In genomic region chr13:73416093-73416492, GRCh38 we compare ENCODE assay signal across 26 cellular contexts.
DNase-seq lines count a peak whose midpoint lies in the region; ATAC-seq, FAIRE-seq and TF ChIP-seq lines count a peak whose summit lies in the region.
"Had no signal": no experiment of that assay in that cellular context is flagged by ENCODE, and none has a peak within 500 bp of the region (broad histone marks: within the 10 kb centered on the region; RNA-seq: fewer than 3 reads in every experiment).

No MANE protein-coding gene starts in this region.

- H3K9me3 ChIP-seq in A673 (ENCODE audit: low read depth, low read length, poor library complexity, severe bottlenecking): no peaks in the 10 kb centered on the region
- H3K9me3 ChIP-seq: ovary, sigmoid colon, tibial nerve had no signal

- no peaks in the 10 kb centered on the region for H3K79me1 ChIP-seq in mesendoderm (ENCODE audit: low read length)

- no peak overlapping the region for H3K23ac ChIP-seq in mesendoderm (ENCODE audit: low read length)

- no CpG with 5 or more reads among the region's 1 CpG for WGBS in mesendoderm (ENCODE audit: extremely low coverage, insufficient coverage, low lambda C conversion rate)

- FAIRE-seq in GM19239 (lab: Jason Lieb, UNC): no peak
- FAIRE-seq: A204.1, GM12891 had no signal

- no peak overlapping the region for H3K18ac ChIP-seq in mesendoderm (ENCODE audit: low read length)

- H2BK5ac ChIP-seq in mesendoderm (ENCODE audit: low read length): peak overlapping the region; percentile 21

- CTCF ChIA-PET in A673 (lab: Charles Lee): no interaction called here

- peak overlapping the region; percentile 39 for H3K27ac Mint-ChIP-seq in chondrocyte (ENCODE audit: unreplicated experiment)
- no peak overlapping the region for H3K27ac Mint-ChIP-seq in stimulated activated memory B cell treated with anti-CD40 and anti-IgM and Interleukin-4, amounts not matched to agents 10 μg/mL and 1 μg/mL and 100 μg/mL, for 72 hours

- H3K27ac ChIP-seq in A673 (ENCODE audit: low read depth, low read length, poor library complexity, severe bottlenecking): no peak overlapping the region
- no peak overlapping the region for H3K27ac ChIP-seq in mesendoderm (ENCODE audit: low read depth, low read length)
- H3K27ac ChIP-seq: ovary, sigmoid colon, tibial nerve had no signal

- H3K9ac ChIP-seq in mesendoderm (ENCODE audit: low read length): no peak overlapping the region

- peak; percentile 14 for DNase-seq in A673 (ENCODE audit: low spot score)
- peak; percentile 58 for DNase-seq in HT-29 (ENCODE audit: low spot score)
- DNase-seq in chondrocyte (ENCODE audit: low spot score): no peak
- peak; percentile 40 for DNase-seq in mesendoderm
- no peak for DNase-seq in UCSD-AML1 (lab: John Stamatoyannopoulos, UW; ENCODE audit: unreplicated experiment)
- DNase-seq in GM19239 (ENCODE audit: insufficient read length, low spot score): no peak
- DNase-seq: activated CD4-positive, alpha-beta T cell treated with anti-CD3 and anti-CD28 coated beads, Interleukin-2, amount 50 U/mL, for 1 hour; activated gamma-delta T cell; amniotic stem cell; C1 segment of cervical spinal cord; effector CD8-positive, alpha-beta T cell; GF-D8; glutamatergic neuron; KBM-7; NCI-H1105; OCI-M1; ovary; SHP77 treated with DMSO at 0.1 percent for 48 hours; sigmoid colon; stimulated activated CD4-positive, alpha-beta T cell treated with anti-CD3 and anti-CD28 coated beads, Interleukin-1b, Interleukin-23, amount 100 ng/mL, for 48 hours; stimulated activated naive CD8-positive, alpha-beta T cell treated with anti-CD3 and anti-CD28 coated beads, Interleukin-15, Interleukin-2, amounts not matched to agents 100 U/mL and 50 U/mL, for 24 hours had no signal

- H3K36me3 ChIP-seq in A673 (ENCODE audit: insufficient read depth, low read length, poor library complexity, severe bottlenecking) (no peaks in the 10 kb centered on the region), mesendoderm (ENCODE audit: control insufficient read depth, insufficient read depth, low read length) (no peaks in the 10 kb centered on the region)
- H3K36me3 ChIP-seq: ovary, sigmoid colon, tibial nerve had no signal

- H3K4ac ChIP-seq in mesendoderm (ENCODE audit: low read depth, low read length): no peak overlapping the region

- no peaks in the 10 kb centered on the region for H3K36me3 Mint-ChIP-seq in chondrocyte (ENCODE audit: low read depth)
- no peaks in the 10 kb centered on the region for H3K36me3 Mint-ChIP-seq in stimulated activated memory B cell treated with anti-CD40 and anti-IgM and Interleukin-4, amounts not matched to agents 10 μg/mL and 1 μg/mL and 100 μg/mL, for 72 hours

- no peak overlapping the region for H3K4me2 ChIP-seq in mesendoderm (ENCODE audit: low read length)

- no peak for ATAC-seq in GM19397 (IDR thresholded peaks at IDR 0.05; ENCODE audit: unreplicated experiment)
- ATAC-seq in stimulated activated memory B cell treated with anti-CD40 and anti-IgM and Interleukin-4, amounts not matched to agents 10 μg/mL and 1 μg/mL and 100 μg/mL, for 72 hours: no peak
- ATAC-seq: stimulated activated naive CD8-positive, alpha-beta T cell treated with anti-CD3 and anti-CD28 coated beads, Interleukin-15, Interleukin-2, amounts not matched to agents 100 U/mL and 50 U/mL, for 24 hours had no signal

- peaks cover 11% of the 10 kb centered on the region for H3K4me1 Mint-ChIP-seq in chondrocyte (ENCODE audit: low read depth)
- H3K4me1 Mint-ChIP-seq in stimulated activated memory B cell treated with anti-CD40 and anti-IgM and Interleukin-4, amounts not matched to agents 10 μg/mL and 1 μg/mL and 100 μg/mL, for 72 hours: no peaks in the 10 kb centered on the region

- no peak for TF ChIP-seq CTCF in A673 (conservative IDR thresholded peaks at IDR 0.05; ENCODE audit: low read depth, low read length)
- no peak for TF ChIP-seq CTCF in chondrocyte (IDR thresholded peaks at IDR 0.05)

- H4K5ac ChIP-seq in mesendoderm (ENCODE audit: low read length): no peak overlapping the region

- no peak overlapping the region for H2BK120ac ChIP-seq in mesendoderm (ENCODE audit: low read depth, low read length)

- H3K4me3 ChIP-seq in A673 (ENCODE audit: low read depth, low read length, poor library complexity, severe bottlenecking) (no peak overlapping the region), mesendoderm (ENCODE audit: low read length) (no peak overlapping the region)
- H3K4me3 ChIP-seq: ovary, sigmoid colon, tibial nerve had no signal

- no TSS peak for BruUV-seq in A673 (replicated peaks; lab: Mats Ljungman, UMichigan)

- H3K56ac ChIP-seq in mesendoderm (ENCODE audit: low read length): no peak overlapping the region

- no peaks in the 10 kb centered on the region for H3K9me3 Mint-ChIP-seq in chondrocyte (ENCODE audit: low read depth)
- peaks cover 4% of the 10 kb centered on the region for H3K9me3 Mint-ChIP-seq in stimulated activated memory B cell treated with anti-CD40 and anti-IgM and Interleukin-4, amounts not matched to agents 10 μg/mL and 1 μg/mL and 100 μg/mL, for 72 hours

- no peak overlapping the region for H3K4me3 Mint-ChIP-seq in chondrocyte (ENCODE audit: unreplicated experiment)
- no peak overlapping the region for H3K4me3 Mint-ChIP-seq in stimulated activated memory B cell treated with anti-CD40 and anti-IgM and Interleukin-4, amounts not matched to agents 10 μg/mL and 1 μg/mL and 100 μg/mL, for 72 hours

- no peak overlapping the region for H2AK5ac ChIP-seq in mesendoderm (ENCODE audit: low read length)

- no peak overlapping the region for H4K8ac ChIP-seq in mesendoderm (ENCODE audit: low read depth, low read length)

- H3K27me3 Mint-ChIP-seq in chondrocyte (ENCODE audit: low read depth): no peaks in the 10 kb centered on the region
- no peaks in the 10 kb centered on the region for H3K27me3 Mint-ChIP-seq in stimulated activated memory B cell treated with anti-CD40 and anti-IgM and Interleukin-4, amounts not matched to agents 10 μg/mL and 1 μg/mL and 100 μg/mL, for 72 hours

- POLR2A ChIA-PET in A673 (lab: Charles Lee; ENCODE audit: low non-redundant PET): no interaction called here

- H3K4me1 ChIP-seq in A673 (ENCODE audit: insufficient read depth, low read length, poor library complexity, severe bottlenecking) (no peaks in the 10 kb centered on the region), mesendoderm (ENCODE audit: control insufficient read depth, low read depth, low read length) (no peaks in the 10 kb centered on the region)
- H3K4me1 ChIP-seq: sigmoid colon, tibial nerve had no signal

- H3K27me3 ChIP-seq in A673 (replicated peaks; ENCODE audit: insufficient read depth, low read depth, low read length, poor library complexity) (no peaks in the 10 kb centered on the region), mesendoderm (ENCODE audit: insufficient read depth, low read length, poor library complexity) (no peaks in the 10 kb centered on the region)
- H3K27me3 ChIP-seq: ovary, sigmoid colon, tibial nerve had no signal

- intact Hi-C loops in A673 (cut with micrococcal nuclease; ENCODE audit: unreplicated experiment): loop anchor here (10.0 kb wide), 1 partner anchor 289 kb away; no protein-coding TSS in a partner anchor

- H2BK15ac ChIP-seq in mesendoderm (replicated peaks; ENCODE audit: low read depth): no peak overlapping the region

- H3K79me2 ChIP-seq in mesendoderm (ENCODE audit: control insufficient read depth, insufficient read depth, low read length): no peaks in the 10 kb centered on the region

Comparison
In these comparisons a context has a peak if more than half of its experiments do, and no peak if none do; other contexts are left out.
1. DNase-seq: peak in A673 (single experiment), HT-29 (single experiment) and mesendoderm (single experiment); none in chondrocyte (single experiment), UCSD-AML1 (single experiment) and GM19239 (single experiment).